Comparison of ENCODE assay signal across 28 cellular contexts in the genomic region with DNA sequence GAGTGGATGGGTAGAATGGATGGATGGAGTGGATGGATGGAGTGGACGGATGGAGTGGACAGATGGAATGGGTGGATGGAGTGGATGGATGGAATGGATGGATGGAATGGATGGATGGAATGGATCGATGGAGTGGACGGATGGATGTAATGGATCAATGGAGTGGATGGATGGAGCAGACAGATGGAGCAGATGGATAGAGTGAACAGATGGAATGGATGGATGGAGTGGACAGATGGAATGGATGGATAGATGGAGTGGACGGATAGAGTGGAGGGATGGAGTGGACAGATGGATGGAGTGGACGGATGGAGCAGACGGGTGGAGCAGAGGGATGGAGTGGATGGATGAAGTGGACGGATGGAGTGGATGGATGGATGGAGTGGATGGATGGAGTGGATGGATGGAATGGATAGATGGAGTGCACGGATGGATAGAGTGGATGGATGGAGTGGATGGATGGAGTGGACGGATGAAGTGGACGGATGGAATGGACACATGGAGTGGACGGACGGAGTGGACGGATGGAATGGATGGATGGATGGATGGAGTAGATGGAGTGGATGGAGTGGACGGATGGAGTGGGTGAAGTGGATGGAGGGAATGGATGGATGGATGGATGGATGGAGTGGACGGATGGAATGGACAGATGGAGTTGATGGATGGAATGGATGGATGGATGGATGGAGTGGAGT.
"Had no signal": no experiment of that assay in that cellular context is flagged by ENCODE, and none has a peak within 500 bp of the region (broad histone marks: within the 10 kb centered on the region; RNA-seq: fewer than 3 reads in every experiment).

No MANE protein-coding gene starts in this region.

- DNase-seq: activated CD4-positive, alpha-beta memory T cell treated with anti-CD3 and anti-CD28 coated beads, Interleukin-2, amount 10 ng/mL, durations not matched to agents 7 days and 5 days; activated CD4-positive, alpha-beta T cell treated with anti-CD3 and anti-CD28 coated beads for 36 hours; activated CD4-positive, alpha-beta T cell treated with anti-CD3 and anti-CD28 coated beads, Interleukin-2, amount 50 U/mL, for 1 hour; activated gamma-delta T cell; activated naive CD4-positive, alpha-beta T cell treated with anti-CD3 and anti-CD28 coated beads, Interleukin-2, amount 10 ng/mL, durations not matched to agents 7 days and 5 days; activated naive CD8-positive, alpha-beta T cell treated with anti-CD3 and anti-CD28 coated beads, Interleukin-2, amount 50 U/mL, for 24 hours; activated T-cell treated with anti-CD3 and anti-CD28 coated beads for 4 hours; activated T-cell treated with anti-CD3 and anti-CD28 coated beads, Interleukin-2, amount 50 U/mL, for 48 hours; amniotic stem cell; body of pancreas; central memory CD4-positive, alpha-beta T cell; Kasumi-1; NCI-H1105 treated with DMSO at 0.1 percent for 48 hours; NCI-H1436 treated with DMSO at 0.1 percent for 48 hours; NCI-H187 treated with DMSO at 0.1 percent for 48 hours; NCI-H2081 treated with DMSO at 0.1 percent for 48 hours; NCI-H446; NCI-H524; Peyer's patch; Right ventricle myocardium superior; SJCRH30; SK-N-SH; T1000 had no signal

- H3K4me3 ChIP-seq: ascending aorta, body of pancreas, Peyer's patch, SJCRH30 had no signal

- H3K36me3 ChIP-seq: ascending aorta, Peyer's patch, SJCRH30 had no signal

- H3K9me3 Mint-ChIP-seq: activated T-helper 17 cell treated with anti-CD3 and anti-CD28 coated beads, Interleukin-2, amount 50 U/mL, for 72 hours had no signal

- H3K4me1 Mint-ChIP-seq: activated CD4-positive, alpha-beta memory T cell treated with anti-CD3 and anti-CD28 coated beads, Interleukin-2, amount 10 ng/mL, durations not matched to agents 7 days and 5 days; activated CD4-positive, alpha-beta T cell treated with anti-CD3 and anti-CD28 coated beads for 36 hours; activated naive CD4-positive, alpha-beta T cell treated with anti-CD3 and anti-CD28 coated beads, Interleukin-2, amount 10 ng/mL, durations not matched to agents 7 days and 5 days; activated naive CD8-positive, alpha-beta T cell treated with anti-CD3 and anti-CD28 coated beads, Interleukin-2, amount 50 U/mL, for 24 hours had no signal

- FAIRE-seq: TTC549 had no signal

- H3K4me1 ChIP-seq: ascending aorta, body of pancreas, Peyer's patch, SJCRH30 had no signal

- ATAC-seq: activated CD4-positive, alpha-beta T cell treated with anti-CD3 and anti-CD28 coated beads for 36 hours; activated naive CD8-positive, alpha-beta T cell treated with anti-CD3 and anti-CD28 coated beads, Interleukin-2, amount 50 U/mL, for 24 hours; activated T-helper 17 cell treated with anti-CD3 and anti-CD28 coated beads, Interleukin-2, amount 50 U/mL, for 72 hours; body of pancreas had no signal

- H3K27ac Mint-ChIP-seq: activated CD4-positive, alpha-beta memory T cell treated with anti-CD3 and anti-CD28 coated beads, Interleukin-2, amount 10 ng/mL, durations not matched to agents 7 days and 5 days; activated CD4-positive, alpha-beta T cell treated with anti-CD3 and anti-CD28 coated beads for 36 hours; activated naive CD4-positive, alpha-beta T cell treated with anti-CD3 and anti-CD28 coated beads, Interleukin-2, amount 10 ng/mL, durations not matched to agents 7 days and 5 days; activated naive CD8-positive, alpha-beta T cell treated with anti-CD3 and anti-CD28 coated beads, Interleukin-2, amount 50 U/mL, for 24 hours; activated T-helper 17 cell treated with anti-CD3 and anti-CD28 coated beads, Interleukin-2, amount 50 U/mL, for 72 hours had no signal

- H3K27me3 ChIP-seq: ascending aorta, body of pancreas, Peyer's patch, SJCRH30 had no signal

- H3K27ac ChIP-seq: ascending aorta, body of pancreas, Peyer's patch, RWPE1, SJCRH30, VCaP had no signal

- H3K9me3 ChIP-seq: ascending aorta, body of pancreas, Peyer's patch, SJCRH30, SK-N-SH had no signal

- H3K4me2 ChIP-seq: SK-N-SH had no signal

- H3K9ac ChIP-seq: SK-N-SH had no signal

- H3K4me3 Mint-ChIP-seq: activated CD4-positive, alpha-beta memory T cell treated with anti-CD3 and anti-CD28 coated beads, Interleukin-2, amount 10 ng/mL, durations not matched to agents 7 days and 5 days; activated CD4-positive, alpha-beta T cell treated with anti-CD3 and anti-CD28 coated beads for 36 hours; activated naive CD4-positive, alpha-beta T cell treated with anti-CD3 and anti-CD28 coated beads, Interleukin-2, amount 10 ng/mL, durations not matched to agents 7 days and 5 days; activated naive CD8-positive, alpha-beta T cell treated with anti-CD3 and anti-CD28 coated beads, Interleukin-2, amount 50 U/mL, for 24 hours; activated T-helper 17 cell treated with anti-CD3 and anti-CD28 coated beads, Interleukin-2, amount 50 U/mL, for 72 hours had no signal
